27 cellular contexts compared by ENCODE assay signal in genomic region chr1:210413951-210414350, GRCh38.
"Had no signal": no experiment of that assay in that cellular context is flagged by ENCODE, and none has a peak within 500 bp of the region (broad histone marks: within the 10 kb centered on the region; RNA-seq: fewer than 3 reads in every experiment).

No MANE protein-coding gene starts in this region.

- DNase-seq: dorsolateral prefrontal cortex; effector CD4-positive, alpha-beta T cell; foreskin keratinocyte; glutamatergic neuron; heart right ventricle; hippocampal formation; left ventricle myocardium superior; lower lobe of right lung; natural killer cell; occipital lobe; pancreas; right lobe of liver; stimulated activated CD4-positive, alpha-beta T cell treated with anti-CD3 and anti-CD28 coated beads, Interleukin-12 subunit alpha, Interleukin-12 subunit beta, amount 100 ng/mL, for 4 hours; stimulated activated CD4-positive, alpha-beta T cell treated with anti-CD3 and anti-CD28 coated beads, Interleukin-1b, Interleukin-23, amount 100 ng/mL, for 48 hours; stimulated activated CD4-positive, alpha-beta T cell treated with anti-CD3 and anti-CD28 coated beads, Interleukin-4, amount 100 ng/mL, for 1 hour; stimulated activated CD8-positive, alpha-beta memory T cell treated with anti-CD3 and anti-CD28 coated beads, Interleukin-4, amount 100 ng/mL, for 48 hours; stimulated activated naive CD4-positive, alpha-beta T cell; stimulated activated naive CD8-positive, alpha-beta T cell treated with anti-CD3 and anti-CD28 coated beads, Interleukin-15, amount 100 ng/mL, for 72 hours; trophoblast cell had no signal

- FAIRE-seq: colon, islet of Langerhans, pancreas had no signal

- H3K9me3 ChIP-seq: gastroesophageal sphincter, lower lobe of right lung, pancreas, right lobe of liver, suprapubic skin, vagina had no signal

- H3K4me1 ChIP-seq: foreskin keratinocyte, gastroesophageal sphincter, heart right ventricle, lower lobe of right lung, pancreas, right lobe of liver, vagina had no signal

- H3K4me2 ChIP-seq: smooth muscle cell had no signal

- H3K27me3 ChIP-seq: dorsolateral prefrontal cortex, foreskin keratinocyte, gastroesophageal sphincter, heart right ventricle, pancreas, right lobe of liver, suprapubic skin, vagina had no signal

- ATAC-seq: esophagus mucosa; foreskin keratinocyte; gastroesophageal sphincter; heart right ventricle; left ventricle myocardium superior; lower lobe of right lung; natural killer cell; pancreas; right lobe of liver; stimulated activated naive CD8-positive, alpha-beta T cell treated with anti-CD3 and anti-CD28 coated beads, Interleukin-15, amount 100 ng/mL, for 72 hours had no signal

- H3K27ac ChIP-seq: dorsolateral prefrontal cortex, epithelial cell of prostate, foreskin keratinocyte, gastroesophageal sphincter, heart right ventricle, lower lobe of right lung, pancreas, right lobe of liver, suprapubic skin, vagina had no signal

- H3K36me3 ChIP-seq: lower lobe of right lung, pancreas, right lobe of liver, suprapubic skin, vagina had no signal

- H3K4me3 ChIP-seq: dorsolateral prefrontal cortex, gastroesophageal sphincter, heart right ventricle, lower lobe of right lung, pancreas, right lobe of liver, smooth muscle cell, suprapubic skin, vagina had no signal
